In the genomic region with DNA sequence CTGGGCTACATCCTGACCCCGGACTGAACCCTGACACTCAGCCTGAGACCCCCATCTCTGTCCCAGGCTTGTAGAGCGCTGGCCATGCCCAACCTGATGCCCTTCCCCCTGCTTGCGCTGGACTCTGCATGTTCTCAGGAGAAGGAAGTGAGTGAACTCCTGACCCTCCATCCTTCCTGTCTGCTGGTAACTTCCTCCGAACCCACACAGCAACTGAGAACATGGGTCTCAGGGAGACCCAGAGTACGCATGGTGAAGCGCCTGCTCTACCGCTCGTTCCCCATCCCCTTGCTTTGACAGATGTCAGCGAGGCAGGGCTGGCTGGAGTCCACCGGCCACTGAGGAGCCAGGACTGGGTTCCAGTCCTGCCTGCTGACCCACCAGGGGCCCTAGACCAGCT, we compare ENCODE assay signal across 9 cellular contexts. TPM values are rescaled to one million over a fixed set of nuclear protein-coding genes. Genes with fewer than 3 reads are reported as not detected.
DNase-seq lines count a peak whose midpoint lies in the region; ATAC-seq and TF ChIP-seq lines count a peak whose summit lies in the region.
"Had no signal": no experiment of that assay in that cellular context is flagged by ENCODE, and none has a peak within 500 bp of the region (broad histone marks: within the 10 kb centered on the region; RNA-seq: fewer than 3 reads in every experiment).

No MANE protein-coding gene starts in this region.

- H3K4me1 ChIP-seq in suprapubic skin = peaks cover 67% of the 10 kb centered on the region

- H3K27ac ChIP-seq in suprapubic skin = peak overlapping the region; percentile 91

- TF ChIP-seq POLR2A in suprapubic skin (IDR thresholded peaks at IDR 0.05) = no peak

- H3K9me3 Mint-ChIP-seq in activated CD4-positive, alpha-beta T cell treated with anti-CD3 and anti-CD28 coated beads, Interleukin-2, amount 10 ng/mL, durations not matched to agents 7 days and 5 days = no peaks in the 10 kb centered on the region
- H3K9me3 Mint-ChIP-seq in activated T-helper 1 cell treated with anti-CD3 and anti-CD28 coated beads, Interleukin-12 subunit alpha, Interleukin-12 subunit beta, Interleukin-2, Interleukin-4 antibody, amounts not matched to agents 30 ng/mL and 10 ng/mL and 1 ng/mL, durations not matched to agents 14 hours and 24 hours and 36 hours = no peaks in the 10 kb centered on the region

- TF ChIP-seq EP300 in suprapubic skin (IDR thresholded peaks at IDR 0.05) = no peak

- H3K36me3 ChIP-seq in suprapubic skin = peaks cover 33% of the 10 kb centered on the region

- 86% methylated on average over 6 of the region's 10 CpGs for WGBS in suprapubic skin

- intact Hi-C loops in activated T-helper 1 cell treated with anti-CD3 and anti-CD28 coated beads, Interleukin-12 subunit alpha, Interleukin-12 subunit beta, Interleukin-2, Interleukin-4 antibody, amounts not matched to agents 30 ng/mL and 10 ng/mL and 1 ng/mL, durations not matched to agents 14 hours and 24 hours and 36 hours (cut with micrococcal nuclease) = no loop called here

- TF ChIP-seq CTCF in suprapubic skin (IDR thresholded peaks at IDR 0.05) = no peak

- H3K4me3 ChIP-seq in suprapubic skin = no peak overlapping the region
- H3K4me3 ChIP-seq: GM12878 had no signal

- CTCF ChIA-PET in activated CD4-positive, alpha-beta T cell treated with anti-CD3 and anti-CD28 coated beads, Interleukin-2, amount 10 ng/mL, durations not matched to agents 7 days and 5 days (lab: Charles Lee) = no interaction called here

- peak overlapping the region; percentile 83 for H3K27ac Mint-ChIP-seq in activated CD4-positive, alpha-beta T cell treated with anti-CD3 and anti-CD28 coated beads, Interleukin-2, amount 10 ng/mL, durations not matched to agents 7 days and 5 days
- H3K27ac Mint-ChIP-seq in activated T-helper 1 cell treated with anti-CD3 and anti-CD28 coated beads, Interleukin-12 subunit alpha, Interleukin-12 subunit beta, Interleukin-2, Interleukin-4 antibody, amounts not matched to agents 30 ng/mL and 10 ng/mL and 1 ng/mL, durations not matched to agents 14 hours and 24 hours and 36 hours = peak overlapping the region; percentile 59

- ATAC-seq in GM18909 (IDR thresholded peaks at IDR 0.05; ENCODE audit: poor library complexity, unreplicated experiment) = no peak
- ATAC-seq: GM12878 had no signal

- peak overlapping the region; percentile 23 for H3K4me3 Mint-ChIP-seq in activated CD4-positive, alpha-beta T cell treated with anti-CD3 and anti-CD28 coated beads, Interleukin-2, amount 10 ng/mL, durations not matched to agents 7 days and 5 days
- H3K4me3 Mint-ChIP-seq in activated T-helper 1 cell treated with anti-CD3 and anti-CD28 coated beads, Interleukin-12 subunit alpha, Interleukin-12 subunit beta, Interleukin-2, Interleukin-4 antibody, amounts not matched to agents 30 ng/mL and 10 ng/mL and 1 ng/mL, durations not matched to agents 14 hours and 24 hours and 36 hours = no peak overlapping the region

- H3K4me1 Mint-ChIP-seq in activated CD4-positive, alpha-beta T cell treated with anti-CD3 and anti-CD28 coated beads, Interleukin-2, amount 10 ng/mL, durations not matched to agents 7 days and 5 days = peaks cover 44% of the 10 kb centered on the region
- peaks cover 30% of the 10 kb centered on the region for H3K4me1 Mint-ChIP-seq in activated T-helper 1 cell treated with anti-CD3 and anti-CD28 coated beads, Interleukin-12 subunit alpha, Interleukin-12 subunit beta, Interleukin-2, Interleukin-4 antibody, amounts not matched to agents 30 ng/mL and 10 ng/mL and 1 ng/mL, durations not matched to agents 14 hours and 24 hours and 36 hours (ENCODE audit: low read depth)

- DNase-seq in activated CD4-positive, alpha-beta T cell treated with anti-CD3 and anti-CD28 coated beads, Interleukin-2, amount 10 ng/mL, durations not matched to agents 7 days and 5 days = peak; percentile 28
- DNase-seq in activated CD4-positive, alpha-beta T cell treated with anti-CD3 and anti-CD28 coated beads, Interleukin-2, amount 50 U/mL, for 4 hours = no peak
- DNase-seq in activated T-helper 1 cell treated with anti-CD3 and anti-CD28 coated beads, Interleukin-12 subunit alpha, Interleukin-12 subunit beta, Interleukin-2, Interleukin-4 antibody, amounts not matched to agents 30 ng/mL and 10 ng/mL and 1 ng/mL, durations not matched to agents 14 hours and 24 hours and 36 hours (ENCODE audit: low spot score) = no peak
- peak; percentile 26 for DNase-seq in left kidney (ENCODE audit: low read depth, low spot score)
- DNase-seq in suprapubic skin (ENCODE audit: low spot score in 2 of 2) = no peak
- DNase-seq in HPDE6-E6E7 (ENCODE audit: extremely low spot score) = no peak
- no peak for DNase-seq in NCI-H1694 (lab: John Stamatoyannopoulos, UW)

- no peaks in the 10 kb centered on the region for H3K27me3 ChIP-seq in suprapubic skin

- H3K9me3 ChIP-seq in suprapubic skin = no peaks in the 10 kb centered on the region

- peaks cover 7% of the 10 kb centered on the region for H3K27me3 Mint-ChIP-seq in activated CD4-positive, alpha-beta T cell treated with anti-CD3 and anti-CD28 coated beads, Interleukin-2, amount 10 ng/mL, durations not matched to agents 7 days and 5 days
- H3K27me3 Mint-ChIP-seq in activated T-helper 1 cell treated with anti-CD3 and anti-CD28 coated beads, Interleukin-12 subunit alpha, Interleukin-12 subunit beta, Interleukin-2, Interleukin-4 antibody, amounts not matched to agents 30 ng/mL and 10 ng/mL and 1 ng/mL, durations not matched to agents 14 hours and 24 hours and 36 hours (ENCODE audit: insufficient read depth) = no peaks in the 10 kb centered on the region

- POLR2A ChIA-PET in activated CD4-positive, alpha-beta T cell treated with anti-CD3 and anti-CD28 coated beads, Interleukin-2, amount 10 ng/mL, durations not matched to agents 7 days and 5 days (lab: Charles Lee) = no interaction called here

- H3K36me3 Mint-ChIP-seq in activated CD4-positive, alpha-beta T cell treated with anti-CD3 and anti-CD28 coated beads, Interleukin-2, amount 10 ng/mL, durations not matched to agents 7 days and 5 days (ENCODE audit: low read depth) = no peaks in the 10 kb centered on the region
- peaks cover 2% of the 10 kb centered on the region for H3K36me3 Mint-ChIP-seq in activated T-helper 1 cell treated with anti-CD3 and anti-CD28 coated beads, Interleukin-12 subunit alpha, Interleukin-12 subunit beta, Interleukin-2, Interleukin-4 antibody, amounts not matched to agents 30 ng/mL and 10 ng/mL and 1 ng/mL, durations not matched to agents 14 hours and 24 hours and 36 hours (ENCODE audit: low read depth)

RNA-seq across cellular contexts. Expression of gene CAMKK1, which starts 6.1 kb away (rescaled TPM):
- total RNA-seq in activated CD4-positive, alpha-beta T cell treated with anti-CD3 and anti-CD28 coated beads, Interleukin-2, amount 10 ng/mL, durations not matched to agents 7 days and 5 days = 1 to 10 TPM; 3.4 to 4.0 TPM
- 6.1 and 7.8 TPM in 2 replicates for total RNA-seq in activated T-helper 1 cell treated with anti-CD3 and anti-CD28 coated beads, Interleukin-12 subunit alpha, Interleukin-12 subunit beta, Interleukin-2, Interleukin-4 antibody, amounts not matched to agents 30 ng/mL and 10 ng/mL and 1 ng/mL, durations not matched to agents 14 hours and 24 hours and 36 hours
- 10 to 100 TPM; 10.8 to 17.3 (median 12.9) TPM for total RNA-seq in suprapubic skin

RNA-seq across cellular contexts. Expression of gene P2RX1, which starts 29.5 kb away (rescaled TPM):
- total RNA-seq in activated CD4-positive, alpha-beta T cell treated with anti-CD3 and anti-CD28 coated beads, Interleukin-2, amount 10 ng/mL, durations not matched to agents 7 days and 5 days = under 1 TPM in 1 of 2 experiments, not detected in 1; 0.12 TPM
- 0.13 and 0.34 TPM in 2 replicates for total RNA-seq in activated T-helper 1 cell treated with anti-CD3 and anti-CD28 coated beads, Interleukin-12 subunit alpha, Interleukin-12 subunit beta, Interleukin-2, Interleukin-4 antibody, amounts not matched to agents 30 ng/mL and 10 ng/mL and 1 ng/mL, durations not matched to agents 14 hours and 24 hours and 36 hours
- 1 to 10 TPM in 2 of 4 donors, under 1 TPM in 2; 0.25 to 2.6 (median 1.2) TPM for total RNA-seq in suprapubic skin

RNA-seq across cellular contexts. Expression of gene NCBP3, which starts 40.7 kb away (rescaled TPM):
- 10 to 100 TPM; 43.6 to 43.7 TPM for total RNA-seq in activated CD4-positive, alpha-beta T cell treated with anti-CD3 and anti-CD28 coated beads, Interleukin-2, amount 10 ng/mL, durations not matched to agents 7 days and 5 days
- 54.2 and 56.0 TPM in 2 replicates for total RNA-seq in activated T-helper 1 cell treated with anti-CD3 and anti-CD28 coated beads, Interleukin-12 subunit alpha, Interleukin-12 subunit beta, Interleukin-2, Interleukin-4 antibody, amounts not matched to agents 30 ng/mL and 10 ng/mL and 1 ng/mL, durations not matched to agents 14 hours and 24 hours and 36 hours
- 10 to 100 TPM; 15.4 to 41.8 (median 26.1) TPM for total RNA-seq in suprapubic skin

Comparison
In these comparisons a context has a peak if more than half of its experiments do, and no peak if none do; other contexts are left out.
1. DNase-seq: peak in activated CD4-positive, alpha-beta T cell treated with anti-CD3 and anti-CD28 coated beads, Interleukin-2, amount 10 ng/mL, durations not matched to agents 7 days and 5 days (single experiment) and left kidney (single experiment); none in activated CD4-positive, alpha-beta T cell treated with anti-CD3 and anti-CD28 coated beads, Interleukin-2, amount 50 U/mL, for 4 hours (0 of 2), activated T-helper 1 cell treated with anti-CD3 and anti-CD28 coated beads, Interleukin-12 subunit alpha, Interleukin-12 subunit beta, Interleukin-2, Interleukin-4 antibody, amounts not matched to agents 30 ng/mL and 10 ng/mL and 1 ng/mL, durations not matched to agents 14 hours and 24 hours and 36 hours (single experiment), suprapubic skin (0 of 2), HPDE6-E6E7 (single experiment) and NCI-H1694 (single experiment).